ENCODE assay signal across 8 cellular contexts in genomic region chr12:5745251-5745888, GRCh38.
DNase-seq lines count a peak whose midpoint lies in the region; ATAC-seq and TF ChIP-seq lines count a peak whose summit lies in the region.

No MANE protein-coding gene starts in this region.

- peak; percentile 45 for DNase-seq in DMS153 treated with DMSO at 0.1 percent for 48 hours (lab: John Stamatoyannopoulos, UW; ENCODE audit: unreplicated experiment)
- DNase-seq in HAP-1 (ENCODE audit: low spot score in 2 of 2) = peak; percentile 13 to 70
- DNase-seq in NCI-H774 (lab: John Stamatoyannopoulos, UW) = peak; percentile 1
- DNase-seq in activated T-helper 2 cell treated with anti-CD3 and anti-CD28 coated beads, Interferon-gamma antibody, Interleukin-2, Interleukin-4, amounts not matched to agents 10 μg/mL and 5 μg/mL and 100 μg/mL, durations not matched to agents 14 hours and 24 hours and 36 hours (ENCODE audit: low spot score) = peak; percentile 22
- DNase-seq in glutamatergic neuron = peak; percentile 83
- peak; percentile 22 for DNase-seq in putamen (ENCODE audit: low spot score)

- H3K27me3 ChIP-seq in HAP-1 (ENCODE audit: low read depth) = no peaks in the 10 kb centered on the region

- no peak overlapping the region for H3K4me3 Mint-ChIP-seq in activated T-helper 2 cell treated with anti-CD3 and anti-CD28 coated beads, Interferon-gamma antibody, Interleukin-2, Interleukin-4, amounts not matched to agents 10 μg/mL and 5 μg/mL and 100 μg/mL, durations not matched to agents 14 hours and 24 hours and 36 hours (ENCODE audit: low read depth)
- no peak overlapping the region for H3K4me3 Mint-ChIP-seq in glutamatergic neuron (ENCODE audit: unreplicated experiment)

- H3K9me3 Mint-ChIP-seq in activated T-helper 2 cell treated with anti-CD3 and anti-CD28 coated beads, Interferon-gamma antibody, Interleukin-2, Interleukin-4, amounts not matched to agents 10 μg/mL and 5 μg/mL and 100 μg/mL, durations not matched to agents 14 hours and 24 hours and 36 hours = no peaks in the 10 kb centered on the region
- H3K9me3 Mint-ChIP-seq in glutamatergic neuron (ENCODE audit: unreplicated experiment) = peaks cover 2% of the 10 kb centered on the region

- no peaks in the 10 kb centered on the region for H3K36me3 ChIP-seq in HAP-1 (replicated peaks)

- H3K27ac Mint-ChIP-seq in activated T-helper 2 cell treated with anti-CD3 and anti-CD28 coated beads, Interferon-gamma antibody, Interleukin-2, Interleukin-4, amounts not matched to agents 10 μg/mL and 5 μg/mL and 100 μg/mL, durations not matched to agents 14 hours and 24 hours and 36 hours = no peak overlapping the region
- H3K27ac Mint-ChIP-seq in glutamatergic neuron (ENCODE audit: unreplicated experiment) = no peak overlapping the region

- intact Hi-C loops in activated T-helper 2 cell treated with anti-CD3 and anti-CD28 coated beads, Interferon-gamma antibody, Interleukin-2, Interleukin-4, amounts not matched to agents 10 μg/mL and 5 μg/mL and 100 μg/mL, durations not matched to agents 14 hours and 24 hours and 36 hours (cut with micrococcal nuclease) = no loop called here

- no peaks in the 10 kb centered on the region for H3K4me1 ChIP-seq in HAP-1

- no peaks in the 10 kb centered on the region for H3K27me3 Mint-ChIP-seq in activated T-helper 2 cell treated with anti-CD3 and anti-CD28 coated beads, Interferon-gamma antibody, Interleukin-2, Interleukin-4, amounts not matched to agents 10 μg/mL and 5 μg/mL and 100 μg/mL, durations not matched to agents 14 hours and 24 hours and 36 hours (ENCODE audit: low read depth)
- no peaks in the 10 kb centered on the region for H3K27me3 Mint-ChIP-seq in glutamatergic neuron (ENCODE audit: unreplicated experiment)

- H3K4me1 Mint-ChIP-seq in activated T-helper 2 cell treated with anti-CD3 and anti-CD28 coated beads, Interferon-gamma antibody, Interleukin-2, Interleukin-4, amounts not matched to agents 10 μg/mL and 5 μg/mL and 100 μg/mL, durations not matched to agents 14 hours and 24 hours and 36 hours (ENCODE audit: low read depth) = no peaks in the 10 kb centered on the region
- no peaks in the 10 kb centered on the region for H3K4me1 Mint-ChIP-seq in glutamatergic neuron (ENCODE audit: low read depth, unreplicated experiment)

- no peak overlapping the region for H3K4me3 ChIP-seq in HAP-1

- H3K36me3 Mint-ChIP-seq in activated T-helper 2 cell treated with anti-CD3 and anti-CD28 coated beads, Interferon-gamma antibody, Interleukin-2, Interleukin-4, amounts not matched to agents 10 μg/mL and 5 μg/mL and 100 μg/mL, durations not matched to agents 14 hours and 24 hours and 36 hours (ENCODE audit: low read depth) = no peaks in the 10 kb centered on the region
- H3K36me3 Mint-ChIP-seq in glutamatergic neuron (ENCODE audit: unreplicated experiment) = no peaks in the 10 kb centered on the region

- H3K9me3 ChIP-seq in HAP-1 = no peaks in the 10 kb centered on the region

- in situ Hi-C loops in HAP-1 (cut with MboI; ENCODE audit: low sequenced_read_pairs) = no loop called here

- ATAC-seq in HG02763 (IDR thresholded peaks at IDR 0.05; ENCODE audit: unreplicated experiment) (no peak), GM18873 (IDR thresholded peaks at IDR 0.05; ENCODE audit: low FRiP score, unreplicated experiment) (no peak)

- TF ChIP-seq CTCF in glutamatergic neuron (IDR thresholded peaks at IDR 0.05; ENCODE audit: partially characterized antibody, unreplicated experiment) = peak; percentile 84

Comparison
In these comparisons a context has a peak if more than half of its experiments do, and no peak if none do; other contexts are left out.
1. DNase-seq: peak in every context shown above with its lines; median percentile 83 in glutamatergic neuron; 45 in DMS153 treated with DMSO at 0.1 percent for 48 hours; 42 in HAP-1; 22 in activated T-helper 2 cell treated with anti-CD3 and anti-CD28 coated beads, Interferon-gamma antibody, Interleukin-2, Interleukin-4, amounts not matched to agents 10 μg/mL and 5 μg/mL and 100 μg/mL, durations not matched to agents 14 hours and 24 hours and 36 hours; 22 in putamen; 1 in NCI-H774.